Comparison of ENCODE assay signal across 15 cellular contexts in the genomic region with DNA sequence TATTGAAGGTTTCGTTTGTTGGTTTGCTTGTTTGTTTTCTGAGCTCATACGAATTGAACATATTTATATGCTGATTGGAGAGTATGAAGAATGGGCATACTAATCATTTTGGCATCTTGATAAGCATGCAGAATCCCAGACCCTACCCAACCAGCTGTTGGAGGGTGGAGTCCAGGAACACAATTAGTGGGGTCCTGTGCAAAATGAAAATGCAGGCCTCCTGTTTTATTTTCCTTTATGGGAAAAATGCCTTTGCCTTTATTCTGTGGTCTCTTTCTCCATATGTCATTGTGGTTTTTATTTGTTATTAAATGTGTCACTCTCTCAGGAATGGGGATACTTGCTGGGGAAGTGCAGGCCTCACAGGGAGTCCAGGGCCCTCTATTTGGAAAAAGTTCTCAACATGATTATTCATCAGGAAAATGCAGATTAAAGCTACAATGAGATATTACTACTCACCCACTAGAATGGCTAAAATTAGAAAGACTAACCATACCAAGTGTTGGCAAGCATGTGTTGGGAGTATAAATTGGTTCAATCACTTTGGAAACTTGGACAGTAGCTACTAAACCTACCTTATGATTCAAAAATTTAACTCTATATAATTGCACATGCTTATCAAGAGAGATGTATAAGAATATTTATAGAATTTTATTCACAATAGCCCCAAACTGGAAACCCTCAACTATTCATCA.
A peak's percentile ranks its signal among the peaks of the same experiment; 100 is the strongest.
DNase-seq lines count a peak whose midpoint lies in the region; ATAC-seq, FAIRE-seq and TF ChIP-seq lines count a peak whose summit lies in the region.
"Had no signal": no experiment of that assay in that cellular context is flagged by ENCODE, and none has a peak within 500 bp of the region (broad histone marks: within the 10 kb centered on the region; RNA-seq: fewer than 3 reads in every experiment).

No MANE protein-coding gene starts in this region.

- no peak for FAIRE-seq in K562 (lab: Jason Lieb, UNC)

- H3K9me3 ChIP-seq in IMR-90 (ENCODE audit: control insufficient read depth, insufficient read depth, low read length) (no peaks in the 10 kb centered on the region), K562 (replicated peaks; ENCODE audit: control insufficient read depth, insufficient read depth, low read depth, low read length) (no peaks in the 10 kb centered on the region; the same call in 1 of the 2 replicates), esophagus muscularis mucosa (no peaks in the 10 kb centered on the region)

- H3K4me2 ChIP-seq in IMR-90 (ENCODE audit: low read depth, low read length) (no peak overlapping the region), K562 (ENCODE audit: insufficient read depth, low read length) (no peak overlapping the region)
- H3K4me2 ChIP-seq: KMS-11 had no signal

- no peak overlapping the region for H3K9ac ChIP-seq in IMR-90 (ENCODE audit: low read depth, low read length)
- H3K9ac ChIP-seq in K562 (ENCODE audit: insufficient read depth in 1 of 2, low read depth in 2 of 2, low read length in 2 of 2) = no peak overlapping the region
- H3K9ac ChIP-seq: KMS-11 had no signal

- in situ Hi-C loops in IMR-90 (cut with MboI; ENCODE audit: low sequenced_read_pairs) = no loop called here
- in situ Hi-C loops in K562 (cut with MboI) = no loop called here

- H3K14ac ChIP-seq in IMR-90 (replicated peaks; ENCODE audit: low read depth, low read length) = no peak overlapping the region

- no peak overlapping the region for H2BK15ac ChIP-seq in IMR-90 (ENCODE audit: low read depth, low read length)

- CTCF ChIA-PET in IMR-90 (lab: Yijun Ruan, JAX) (no interaction called here), K562 (lab: Yijun Ruan, JAX; ENCODE audit: low intra/inter-chr PET ratio) (no interaction called here)

- H4K5ac ChIP-seq in IMR-90 (ENCODE audit: low read depth, low read length) = no peak overlapping the region

- H3K27me3 ChIP-seq in IMR-90 (ENCODE audit: control insufficient read depth, insufficient read depth, low read length) (no peaks in the 10 kb centered on the region), K562 (ENCODE audit: control insufficient read depth in 2 of 2, insufficient read depth in 2 of 2, low read length in 2 of 2) (no peaks in the 10 kb centered on the region), esophagus muscularis mucosa (no peaks in the 10 kb centered on the region)

- H3K4me3 ChIP-seq in IMR-90 (ENCODE audit: insufficient read depth, low read depth, low read length) (no peak overlapping the region), K562 (no peak overlapping the region), esophagus muscularis mucosa (no peak overlapping the region)

- POLR2A ChIA-PET in IMR-90 (lab: Charles Lee; ENCODE audit: unreplicated experiment) = no interaction called here
- POLR2A ChIA-PET in K562 (lab: Yijun Ruan, JAX) = interaction anchor here (2.7 kb wide), 1 partner anchor 17 kb away, joined by 9 read pairs; no protein-coding TSS in a partner anchor

- no peak for TF ChIP-seq POLR2A in IMR-90 (IDR thresholded peaks at IDR 0.05; ENCODE audit: low read depth, low read length)
- no peak for TF ChIP-seq POLR2A in K562 (conservative IDR thresholded peaks at IDR 0.05)
- no peak for TF ChIP-seq POLR2A in esophagus muscularis mucosa (IDR thresholded peaks at IDR 0.05; ENCODE audit: low read depth)

- TF ChIP-seq CTCF in IMR-90 (conservative IDR thresholded peaks at IDR 0.05; ENCODE audit: low read depth, low read length) (no peak), K562 (IDR thresholded peaks at IDR 0.05 in 2 of 3, conservative IDR thresholded peaks at IDR 0.05 in 1 of 3; ENCODE audit: insufficient read depth in 2 of 3, low read depth in 1 of 3, low read length in 3 of 3) (no peak), esophagus muscularis mucosa (IDR thresholded peaks at IDR 0.05) (no peak)

- no peak overlapping the region for H4K8ac ChIP-seq in IMR-90 (ENCODE audit: low read depth in 2 of 2, low read length in 2 of 2)

- H3K36me3 ChIP-seq in IMR-90 (ENCODE audit: control insufficient read depth, insufficient read depth, low read length) = no peaks in the 10 kb centered on the region
- H3K36me3 ChIP-seq in K562 (ENCODE audit: control insufficient read depth, insufficient read depth, low read length) = no peaks in the 10 kb centered on the region
- H3K36me3 ChIP-seq in esophagus muscularis mucosa = no peaks in the 10 kb centered on the region

- ATAC-seq in IMR-90 (ENCODE audit: low read depth) (no peak), K562 (no peak), HG03521 (IDR thresholded peaks at IDR 0.05; ENCODE audit: unreplicated experiment) (no peak)
- ATAC-seq: HCT116 had no signal

- H3K23ac ChIP-seq in IMR-90 (ENCODE audit: low read depth, low read length) = peak overlapping the region; percentile 67; the same call in 1 of the 2 replicates

- no CpG with 5 or more reads among the region's 2 CpGs for WGBS in IMR-90 (ENCODE audit: extremely low coverage in 2 of 2, insufficient read length in 1 of 2), 2 experiments
- 27% methylated on average over 2 of the region's 2 CpGs for WGBS in K562 (ENCODE audit: insufficient coverage, low coverage, missing lambda C conversion rate)
- 85% methylated on average over 2 of the region's 2 CpGs for WGBS in esophagus muscularis mucosa

- no peak overlapping the region for H4K91ac ChIP-seq in IMR-90 (ENCODE audit: insufficient read depth, low read depth, low read length)

- H4K20me1 ChIP-seq in IMR-90 (ENCODE audit: insufficient read depth, low read length) (no peaks in the 10 kb centered on the region), K562 (replicated peaks; ENCODE audit: control insufficient read depth, insufficient read depth, low read length) (no peaks in the 10 kb centered on the region)

- H3K4me1 ChIP-seq in IMR-90 (ENCODE audit: control insufficient read depth, insufficient read depth, low read length) = no peaks in the 10 kb centered on the region
- H3K4me1 ChIP-seq in K562 (replicated peaks in 1 of 2; ENCODE audit: control insufficient read depth in 2 of 2, insufficient read depth in 2 of 2, low read length in 2 of 2) = peaks cover 3 to 9% of the 10 kb centered on the region in 2 experiments; a peak in 3 of 5 replicates
- peaks cover 0 to 17% (median 14%) of the 10 kb centered on the region in 4 donors for H3K4me1 ChIP-seq in esophagus muscularis mucosa

- no peak for TF ChIP-seq EP300 in K562 (IDR thresholded peaks at IDR 0.05; ENCODE audit: low read length)
- TF ChIP-seq EP300 in esophagus muscularis mucosa (IDR thresholded peaks at IDR 0.05) = no peak

- intact Hi-C loops in IMR-90 (cut with micrococcal nuclease) (no loop called here), K562 (cut with micrococcal nuclease) (no loop called here), esophagus muscularis mucosa (cut with DNase I) (no loop called here)

- no peak overlapping the region for H2BK120ac ChIP-seq in IMR-90 (ENCODE audit: low read depth, low read length)

- H3K79me2 ChIP-seq in K562 (ENCODE audit: control insufficient read depth, insufficient read depth, low read length) = no peaks in the 10 kb centered on the region

- H2AK9ac ChIP-seq in IMR-90 (replicated peaks; ENCODE audit: low read depth, low read length, poor library complexity) = no peak overlapping the region

- H3K9me1 ChIP-seq in IMR-90 (ENCODE audit: insufficient read depth, low read length) (no peaks in the 10 kb centered on the region; the same call in 1 of the 2 replicates), K562 (ENCODE audit: control insufficient read depth, insufficient read depth, low read length) (no peaks in the 10 kb centered on the region)

- no peaks in the 10 kb centered on the region for H3K79me1 ChIP-seq in IMR-90 (ENCODE audit: low read depth in 1 of 2, low read length in 2 of 2)

- H2AFZ ChIP-seq in IMR-90 (replicated peaks; ENCODE audit: low read length, poor library complexity) (no peak overlapping the region), K562 (ENCODE audit: low read depth, low read length) (no peak overlapping the region)

- BruUV-seq in IMR-90 (replicated peaks; lab: Mats Ljungman, UMichigan) (no TSS peak), K562 (replicated peaks; lab: Mats Ljungman, UMichigan) (no TSS peak)

- H3K4ac ChIP-seq in IMR-90 (ENCODE audit: low read depth, low read length) = no peak overlapping the region

- DNase-seq in EL = peak; percentile 67
- no peak for DNase-seq in IMR-90
- DNase-seq in K562 (ENCODE audit: extremely low read depth in 1 of 4, low spot score in 3 of 4) = no peak
- DNase-seq in myocyte (ENCODE audit: low read depth) = peak; percentile 32
- DNase-seq in glomerular visceral epithelial cell (ENCODE audit: extremely low spot score) = no peak
- no peak for DNase-seq in esophagus muscularis mucosa (ENCODE audit: extremely low spot score)
- DNase-seq: COR-L47, MM.1S, NCI-H1105 treated with DMSO at 0.1 percent for 48 hours, NCI-H187, NCI-H526 treated with DMSO at 0.1 percent for 48 hours, SHP77 treated with DMSO at 0.1 percent for 48 hours had no signal

- no peak overlapping the region for H3K56ac ChIP-seq in IMR-90 (ENCODE audit: extremely low read depth, insufficient read depth, low read length)

- H2BK20ac ChIP-seq in IMR-90 (ENCODE audit: low read depth, low read length) = no peak overlapping the region

- H3K27ac ChIP-seq in IMR-90 (ENCODE audit: insufficient read depth, low read length) (no peak overlapping the region), K562 (ENCODE audit: extremely low read depth, low read depth, low read length) (no peak overlapping the region), esophagus muscularis mucosa (replicated peaks in 1 of 4) (no peak overlapping the region)
- H3K27ac ChIP-seq: KMS-11 had no signal

- TF ChIP-seq RAD21 in IMR-90 (IDR thresholded peaks at IDR 0.05; ENCODE audit: low read length) (no peak), K562 (CRISPR knock-in tag; conservative IDR thresholded peaks at IDR 0.05 in 1 of 2, IDR thresholded peaks at IDR 0.05 in 1 of 2) (no peak)

- dilution Hi-C loops in IMR-90 (cut with HindIII; ENCODE audit: low sequenced_read_pairs, unreplicated experiment) = no loop called here

- no peak overlapping the region for H3K18ac ChIP-seq in IMR-90 (ENCODE audit: low read depth, low read length)

- no peak overlapping the region for H2AK5ac ChIP-seq in IMR-90 (ENCODE audit: low read depth, low read length)

- H2BK5ac ChIP-seq in IMR-90 (ENCODE audit: low read depth, low read length, poor library complexity, severe bottlenecking) = no peak overlapping the region

TF ChIP-seq in IMR-90, 13 proteins besides CTCF, POLR2A, EP300 and RAD21 (continues in another document):
- TF ChIP-seq SMC3 (IDR thresholded peaks at IDR 0.05; ENCODE audit: low read depth, low read length) (no peak), CEBPB (IDR thresholded peaks at IDR 0.05; ENCODE audit: low read depth, low read length) (no peak)

TF ChIP-seq in K562, 482 proteins besides CTCF, POLR2A, EP300 and RAD21 (continues in another document):
- peak; percentile 87 for TF ChIP-seq ZNF184 (CRISPR knock-in tag; IDR thresholded peaks at IDR 0.05)
- no peak for TF ChIP-seq ZNF785 (CRISPR knock-in tag; IDR thresholded peaks at IDR 0.05)
- no peak for TF ChIP-seq BDP1 (IDR thresholded peaks at IDR 0.05; ENCODE audit: insufficient read depth, insufficient read length)

Comparison
In these comparisons a context has a peak if more than half of its experiments do, and no peak if none do; other contexts are left out.
1. DNase-seq: peak in EL (single experiment) and myocyte (single experiment); none in IMR-90 (single experiment), K562 (0 of 4), glomerular visceral epithelial cell (single experiment) and esophagus muscularis mucosa (single experiment).